Comparison of ENCODE assay signal across 10 cellular contexts in the genomic region with DNA sequence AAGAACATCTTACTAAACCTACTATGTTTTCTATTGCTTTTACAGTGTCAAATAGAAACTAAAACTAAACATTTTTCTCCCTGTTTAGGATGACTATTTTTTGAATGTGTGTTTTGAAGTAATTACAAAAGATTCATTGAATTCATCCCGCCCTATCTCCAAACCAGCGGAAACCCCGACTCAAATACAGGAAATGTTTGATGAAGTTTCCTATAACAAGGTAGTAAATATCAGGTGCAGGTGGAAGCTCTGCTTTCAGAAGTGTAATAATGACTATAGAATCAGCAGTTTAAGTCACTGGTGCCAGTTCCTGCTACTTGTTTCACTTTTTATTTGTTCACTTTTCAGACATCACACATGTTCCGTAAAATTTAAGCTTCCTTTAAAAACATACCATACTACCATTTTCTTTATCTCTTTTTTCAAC.
DNase-seq lines count a peak whose midpoint lies in the region; ATAC-seq and TF ChIP-seq lines count a peak whose summit lies in the region.
"Had no signal": no experiment of that assay in that cellular context is flagged by ENCODE, and none has a peak within 500 bp of the region (broad histone marks: within the 10 kb centered on the region; RNA-seq: fewer than 3 reads in every experiment).

No MANE protein-coding gene starts in this region.

- ATAC-seq in GM19043 (IDR thresholded peaks at IDR 0.05; ENCODE audit: low read depth, unreplicated experiment): peak; percentile 85
- ATAC-seq in HG02870 (IDR thresholded peaks at IDR 0.05; ENCODE audit: unreplicated experiment): peak; percentile 61
- ATAC-seq: Panc1 had no signal

- peak overlapping the region; percentile 75 for H3K4me3 Mint-ChIP-seq in T-helper 1 cell treated with Interleukin-12 subunit alpha and Interleukin-12 subunit beta and Interleukin-4 antibody, amounts not matched to agents 30 μg/mL and 1 μg/mL, for 36 hours
- H3K4me3 Mint-ChIP-seq in nephron progenitor cell: no peak overlapping the region

- H3K27me3 Mint-ChIP-seq in T-helper 1 cell treated with Interleukin-12 subunit alpha and Interleukin-12 subunit beta and Interleukin-4 antibody, amounts not matched to agents 30 μg/mL and 1 μg/mL, for 36 hours (ENCODE audit: low read depth): no peaks in the 10 kb centered on the region
- H3K27me3 Mint-ChIP-seq in nephron progenitor cell (ENCODE audit: low read depth, poor library complexity): no peaks in the 10 kb centered on the region

- peaks cover 62% of the 10 kb centered on the region for H3K36me3 Mint-ChIP-seq in T-helper 1 cell treated with Interleukin-12 subunit alpha and Interleukin-12 subunit beta and Interleukin-4 antibody, amounts not matched to agents 30 μg/mL and 1 μg/mL, for 36 hours (ENCODE audit: low read depth)
- H3K36me3 Mint-ChIP-seq in nephron progenitor cell (ENCODE audit: low read depth): no peaks in the 10 kb centered on the region

- DNase-seq in stimulated activated CD4-positive, alpha-beta T cell treated with anti-CD3 and anti-CD28 coated beads, Interleukin-1b, Interleukin-23, amount 100 ng/mL, for 48 hours: peak; percentile 51
- DNase-seq in NCI-H1694 (lab: John Stamatoyannopoulos, UW) (no peak), nephron progenitor cell (no peak), nucleus accumbens (lab: John Stamatoyannopoulos, UW) (no peak), DMS114 treated with DMSO at 0.1 percent for 48 hours (lab: John Stamatoyannopoulos, UW; ENCODE audit: unreplicated experiment) (no peak)
- DNase-seq: kidney had no signal

- H3K4me1 Mint-ChIP-seq in T-helper 1 cell treated with Interleukin-12 subunit alpha and Interleukin-12 subunit beta and Interleukin-4 antibody, amounts not matched to agents 30 μg/mL and 1 μg/mL, for 36 hours (ENCODE audit: low read depth): peaks cover 52% of the 10 kb centered on the region
- H3K4me1 Mint-ChIP-seq in nephron progenitor cell: peaks cover 7% of the 10 kb centered on the region

- no peak for TF ChIP-seq CTCF in nephron progenitor cell (IDR thresholded peaks at IDR 0.05)

- H3K27ac Mint-ChIP-seq in T-helper 1 cell treated with Interleukin-12 subunit alpha and Interleukin-12 subunit beta and Interleukin-4 antibody, amounts not matched to agents 30 μg/mL and 1 μg/mL, for 36 hours: peak overlapping the region; percentile 92
- H3K27ac Mint-ChIP-seq in nephron progenitor cell: no peak overlapping the region

- no peaks in the 10 kb centered on the region for H3K9me3 Mint-ChIP-seq in T-helper 1 cell treated with Interleukin-12 subunit alpha and Interleukin-12 subunit beta and Interleukin-4 antibody, amounts not matched to agents 30 μg/mL and 1 μg/mL, for 36 hours
- H3K9me3 Mint-ChIP-seq in nephron progenitor cell: no peaks in the 10 kb centered on the region
